Comparison of ENCODE assay signal across 1 cellular context in the genomic region with DNA sequence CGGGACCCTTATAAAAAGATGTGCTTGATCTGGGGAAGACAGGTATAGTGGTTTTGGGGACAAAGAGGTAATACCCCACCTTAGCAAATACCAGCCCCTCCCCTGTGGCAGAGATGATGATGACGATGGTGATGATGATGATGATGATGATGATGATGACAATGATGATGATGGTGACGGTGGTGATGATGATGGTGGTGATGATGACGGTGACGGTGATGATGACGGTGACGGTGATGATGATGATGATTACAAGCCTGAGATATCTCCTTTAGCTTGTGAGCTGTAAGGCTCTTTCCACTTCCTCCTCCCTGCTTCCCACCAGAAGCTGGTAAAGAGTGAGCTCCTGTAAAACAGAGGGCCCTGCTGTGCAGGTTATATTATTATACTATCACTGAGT.
TF ChIP-seq lines count a peak whose summit lies in the region.

No MANE protein-coding gene starts in this region.

TF ChIP-seq in HepG2, 621 proteins besides CTCF, POLR2A, EP300 and RAD21 (continued from another document):
- TF ChIP-seq KLF6 (CRISPR knock-in tag; IDR thresholded peaks at IDR 0.05), result no peak
- TF ChIP-seq EEA1 (CRISPR knock-in tag; IDR thresholded peaks at IDR 0.05; ENCODE audit: borderline replicate concordance), result no peak
- no peak for TF ChIP-seq ZNF724P (CRISPR knock-in tag; IDR thresholded peaks at IDR 0.05; ENCODE audit: borderline replicate concordance)
- TF ChIP-seq, protein P1, sequence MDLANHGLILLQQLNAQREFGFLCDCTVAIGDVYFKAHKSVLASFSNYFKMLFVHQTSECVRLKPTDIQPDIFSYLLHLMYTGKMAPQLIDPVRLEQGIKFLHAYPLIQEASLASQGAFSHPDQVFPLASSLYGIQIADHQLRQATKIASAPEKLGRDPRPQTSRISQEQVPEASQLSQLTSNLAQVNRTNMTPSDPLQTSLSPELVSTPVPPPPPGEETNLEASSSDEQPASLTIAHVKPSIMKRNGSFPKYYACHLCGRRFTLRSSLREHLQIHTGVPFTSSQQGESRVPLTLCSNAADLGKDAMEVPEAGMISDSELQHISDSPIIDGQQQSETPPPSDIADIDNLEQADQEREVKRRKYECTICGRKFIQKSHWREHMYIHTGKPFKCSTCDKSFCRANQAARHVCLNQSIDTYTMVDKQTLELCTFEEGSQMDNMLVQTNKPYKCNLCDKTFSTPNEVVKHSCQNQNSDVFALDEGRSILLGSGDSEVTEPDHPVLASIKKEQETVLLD (CRISPR knock-in tag; IDR thresholded peaks at IDR 0.05; ENCODE audit: low read depth), result no peak
- TF ChIP-seq, protein P2, sequence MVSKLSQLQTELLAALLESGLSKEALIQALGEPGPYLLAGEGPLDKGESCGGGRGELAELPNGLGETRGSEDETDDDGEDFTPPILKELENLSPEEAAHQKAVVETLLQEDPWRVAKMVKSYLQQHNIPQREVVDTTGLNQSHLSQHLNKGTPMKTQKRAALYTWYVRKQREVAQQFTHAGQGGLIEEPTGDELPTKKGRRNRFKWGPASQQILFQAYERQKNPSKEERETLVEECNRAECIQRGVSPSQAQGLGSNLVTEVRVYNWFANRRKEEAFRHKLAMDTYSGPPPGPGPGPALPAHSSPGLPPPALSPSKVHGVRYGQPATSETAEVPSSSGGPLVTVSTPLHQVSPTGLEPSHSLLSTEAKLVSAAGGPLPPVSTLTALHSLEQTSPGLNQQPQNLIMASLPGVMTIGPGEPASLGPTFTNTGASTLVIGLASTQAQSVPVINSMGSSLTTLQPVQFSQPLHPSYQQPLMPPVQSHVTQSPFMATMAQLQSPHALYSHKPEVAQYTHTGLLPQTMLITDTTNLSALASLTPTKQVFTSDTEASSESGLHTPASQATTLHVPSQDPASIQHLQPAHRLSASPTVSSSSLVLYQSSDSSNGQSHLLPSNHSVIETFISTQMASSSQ (IDR thresholded peaks at IDR 0.05; ENCODE audit: low read depth), result no peak
- TF ChIP-seq, protein P2 (CRISPR knock-in tag; IDR thresholded peaks at IDR 0.05; ENCODE audit: borderline replicate concordance), result no peak
- peak; percentile 38; the same call in 1 of the 2 replicates for TF ChIP-seq ATF7 (IDR thresholded peaks at IDR 0.05)
- no peak for TF ChIP-seq ATF7 (CRISPR knock-in tag; IDR thresholded peaks at IDR 0.05)
